14 cellular contexts compared by ENCODE assay signal in genomic region chr11:77779935-77780334, GRCh38. TPM values are rescaled to one million over a fixed set of nuclear protein-coding genes. Genes with fewer than 3 reads are reported as not detected.
A peak's percentile ranks its signal among the peaks of the same experiment; 100 is the strongest.
DNase-seq lines count a peak whose midpoint lies in the region; TF ChIP-seq lines count a peak whose summit lies in the region.
"Had no signal": no experiment of that assay in that cellular context is flagged by ENCODE, and none has a peak within 500 bp of the region (broad histone marks: within the 10 kb centered on the region; RNA-seq: fewer than 3 reads in every experiment).

No MANE protein-coding gene starts in this region.

- no peaks in the 10 kb centered on the region for H3K27me3 Mint-ChIP-seq in endodermal cell (ENCODE audit: insufficient read depth)
- H3K27me3 Mint-ChIP-seq: activated B cell treated with CpG ODN at 0.5 μM for 24 hours; naive thymus-derived CD4-positive, alpha-beta T cell had no signal

- no peaks in the 10 kb centered on the region for H3K9me3 Mint-ChIP-seq in endodermal cell
- H3K9me3 Mint-ChIP-seq: activated B cell treated with CpG ODN at 0.5 μM for 24 hours; activated T-helper 2 cell treated with anti-CD3 and anti-CD28 coated beads, Interferon-gamma antibody, Interleukin-2, Interleukin-4, amounts not matched to agents 10 μg/mL and 5 μg/mL and 100 μg/mL, durations not matched to agents 14 hours and 24 hours and 36 hours; H9; naive thymus-derived CD4-positive, alpha-beta T cell had no signal

- H3K79me2 ChIP-seq in hepatocyte (peaks cover 97% of the 10 kb centered on the region), smooth muscle cell (ENCODE audit: low read depth) (peaks cover 94% of the 10 kb centered on the region)

- TF ChIP-seq POLR2A in spleen (IDR thresholded peaks at IDR 0.05) = no peak

- intact Hi-C loops in spleen (cut with DNase I; ENCODE audit: low total_unique reads) = no loop called here

- H3K9me2 ChIP-seq in hepatocyte (replicated peaks; ENCODE audit: insufficient read depth) = no peaks in the 10 kb centered on the region

- no peak overlapping the region for H2AFZ ChIP-seq in hepatocyte
- H2AFZ ChIP-seq in smooth muscle cell (ENCODE audit: low read depth) = no peak overlapping the region

- H3K4me1 Mint-ChIP-seq in endodermal cell = peaks cover 6% of the 10 kb centered on the region

- H3K27me3 ChIP-seq in AG04450 (ENCODE audit: control insufficient read depth, insufficient read depth, low read length) (no peaks in the 10 kb centered on the region), adipocyte (replicated peaks; ENCODE audit: control insufficient read depth, insufficient read depth, low read length) (no peaks in the 10 kb centered on the region), hepatocyte (no peaks in the 10 kb centered on the region), smooth muscle cell (ENCODE audit: low read depth) (no peaks in the 10 kb centered on the region), spleen (replicated peaks in 1 of 7) (no peaks in the 10 kb centered on the region), endodermal cell (ENCODE audit: control insufficient read depth, insufficient read depth, low read length, poor library complexity, severe bottlenecking) (no peaks in the 10 kb centered on the region)
- H3K27me3 ChIP-seq: BLaER1 treated with 17β-estradiol and CSF1 and Interleukin-3, amounts not matched to agents 10 nM and 100 nM had no signal

- peaks cover 10% of the 10 kb centered on the region for H3K36me3 Mint-ChIP-seq in endodermal cell (ENCODE audit: low read depth)

- peak; percentile 3 for DNase-seq in AG04450 (ENCODE audit: low read depth, low spot score)
- peak; percentile 24 for DNase-seq in HT-29 (ENCODE audit: low spot score)
- DNase-seq in adipocyte (ENCODE audit: low read depth) = peak; percentile 32
- DNase-seq in hepatocyte (ENCODE audit: low spot score) = peak; percentile 16
- no peak for DNase-seq in smooth muscle cell (lab: John Stamatoyannopoulos, UW; ENCODE audit: unreplicated experiment)
- DNase-seq in spleen = no peak
- DNase-seq in endodermal cell = no peak
- no peak for DNase-seq in NCI-H1417 (lab: John Stamatoyannopoulos, UW)
- DNase-seq: activated B cell treated with CpG ODN at 0.5 μM for 24 hours; H9; naive thymus-derived CD4-positive, alpha-beta T cell; NCI-H187 treated with DMSO at 0.1 percent for 48 hours had no signal

- H3K9ac ChIP-seq in adipocyte (ENCODE audit: low read length) = no peak overlapping the region
- H3K9ac ChIP-seq in smooth muscle cell (ENCODE audit: low read depth) = no peak overlapping the region
- H3K9ac ChIP-seq in endodermal cell (ENCODE audit: extremely low read depth, low read length, poor library complexity, severe bottlenecking) = no peak overlapping the region
- H3K9ac ChIP-seq: BLaER1 treated with 17β-estradiol and CSF1 and Interleukin-3, amounts not matched to agents 10 nM and 100 nM had no signal

- H3K4me3 ChIP-seq in AG04450 (ENCODE audit: low read depth, low read length) (no peak overlapping the region), adipocyte (ENCODE audit: low read length) (no peak overlapping the region), hepatocyte (no peak overlapping the region), smooth muscle cell (no peak overlapping the region), spleen (no peak overlapping the region), endodermal cell (ENCODE audit: low read length) (no peak overlapping the region)
- H3K4me3 ChIP-seq: BLaER1 treated with 17β-estradiol and CSF1 and Interleukin-3, amounts not matched to agents 10 nM and 100 nM had no signal

- H3K36me3 ChIP-seq in adipocyte (ENCODE audit: control insufficient read depth, insufficient read depth, low read length, severe bottlenecking) = no peaks in the 10 kb centered on the region
- H3K36me3 ChIP-seq in hepatocyte (replicated peaks; ENCODE audit: insufficient read depth, low read depth) = no peaks in the 10 kb centered on the region
- no peaks in the 10 kb centered on the region for H3K36me3 ChIP-seq in smooth muscle cell (ENCODE audit: low read depth)
- H3K36me3 ChIP-seq in spleen = peaks cover 0 to 13% (median 3%) of the 10 kb centered on the region in 6 donors
- H3K36me3 ChIP-seq in endodermal cell (ENCODE audit: control insufficient read depth, insufficient read depth, low read length) = peaks cover 6% of the 10 kb centered on the region

- no peak overlapping the region for H3K27ac ChIP-seq in AG04450 (ENCODE audit: low read depth, low read length)
- no peak overlapping the region for H3K27ac ChIP-seq in hepatocyte
- no peak overlapping the region for H3K27ac ChIP-seq in smooth muscle cell (ENCODE audit: low read depth)
- no peak overlapping the region for H3K27ac ChIP-seq in spleen
- H3K27ac ChIP-seq in endodermal cell (ENCODE audit: low read depth, low read length) = no peak overlapping the region
- H3K27ac ChIP-seq: BLaER1 treated with 17β-estradiol and CSF1 and Interleukin-3, amounts not matched to agents 10 nM and 100 nM had no signal

- no peak overlapping the region for H3K4me3 Mint-ChIP-seq in endodermal cell
- H3K4me3 Mint-ChIP-seq: activated B cell treated with CpG ODN at 0.5 μM for 24 hours; H9; naive thymus-derived CD4-positive, alpha-beta T cell had no signal

- CTCF ChIA-PET in AG04450 (lab: Charles Lee) = no interaction called here

- POLR2A ChIA-PET in AG04450 (lab: Yijun Ruan, JAX) = no interaction called here

- no peaks in the 10 kb centered on the region for H3F3A ChIP-seq in smooth muscle cell (ENCODE audit: low read depth)

- TF ChIP-seq CTCF in AG04450 (IDR thresholded peaks at IDR 0.05; ENCODE audit: low read depth, low read length) = no peak
- no peak for TF ChIP-seq CTCF in hepatocyte (IDR thresholded peaks at IDR 0.05; ENCODE audit: poor library complexity)
- TF ChIP-seq CTCF in smooth muscle cell (IDR thresholded peaks at IDR 0.05; ENCODE audit: borderline replicate concordance, insufficient read depth, poor library complexity, severe bottlenecking) = no peak
- no peak for TF ChIP-seq CTCF in spleen (IDR thresholded peaks at IDR 0.05 in 8 of 11, conservative IDR thresholded peaks at IDR 0.05 in 3 of 11)
- no peak for TF ChIP-seq CTCF in endodermal cell (conservative IDR thresholded peaks at IDR 0.05)

- H3K4me2 ChIP-seq in hepatocyte (no peak overlapping the region), smooth muscle cell (no peak overlapping the region)
- H3K4me2 ChIP-seq: BLaER1 treated with 17β-estradiol and CSF1 and Interleukin-3, amounts not matched to agents 10 nM and 100 nM had no signal

- H3K4me1 ChIP-seq in adipocyte (ENCODE audit: control insufficient read depth, insufficient read depth, low read length) (peaks cover 5% of the 10 kb centered on the region), hepatocyte (ENCODE audit: insufficient read depth) (no peaks in the 10 kb centered on the region), smooth muscle cell (ENCODE audit: low read depth) (no peaks in the 10 kb centered on the region), spleen (peaks cover 0 to 79% (median 25%) of the 10 kb centered on the region in 6 donors), endodermal cell (ENCODE audit: control insufficient read depth, insufficient read depth, low read length) (peaks cover 6% of the 10 kb centered on the region)

- H3K27ac Mint-ChIP-seq in endodermal cell = no peak overlapping the region
- H3K27ac Mint-ChIP-seq: activated B cell treated with CpG ODN at 0.5 μM for 24 hours; activated T-helper 2 cell treated with anti-CD3 and anti-CD28 coated beads, Interferon-gamma antibody, Interleukin-2, Interleukin-4, amounts not matched to agents 10 μg/mL and 5 μg/mL and 100 μg/mL, durations not matched to agents 14 hours and 24 hours and 36 hours; H9 had no signal

- H3K9me3 ChIP-seq in AG04450 (ENCODE audit: control insufficient read depth, insufficient read depth, low read length) = no peaks in the 10 kb centered on the region
- H3K9me3 ChIP-seq in adipocyte (ENCODE audit: control insufficient read depth, low read length) = no peaks in the 10 kb centered on the region
- no peaks in the 10 kb centered on the region for H3K9me3 ChIP-seq in hepatocyte (ENCODE audit: low read depth)
- no peaks in the 10 kb centered on the region for H3K9me3 ChIP-seq in smooth muscle cell (replicated peaks; ENCODE audit: low read depth)
- no peaks in the 10 kb centered on the region for H3K9me3 ChIP-seq in spleen
- H3K9me3 ChIP-seq in endodermal cell (ENCODE audit: control insufficient read depth, low read length) = no peaks in the 10 kb centered on the region
- H3K9me3 ChIP-seq: BLaER1 treated with 17β-estradiol and CSF1 and Interleukin-3, amounts not matched to agents 10 nM and 100 nM had no signal

- H4K20me1 ChIP-seq in hepatocyte (ENCODE audit: insufficient read depth, poor library complexity, severe bottlenecking) (peaks cover 70% of the 10 kb centered on the region), smooth muscle cell (ENCODE audit: low read depth) (peaks cover 98% of the 10 kb centered on the region)

RNA-seq across cellular contexts. Expression of gene RSF1, which starts 40.6 kb away (rescaled TPM):
- polyA plus RNA-seq in AG04450 (2011; rRNA removed) (26.5 and 26.8 TPM in 2 replicates), hepatocyte (47.9 and 83.5 TPM in 2 replicates), smooth muscle cell (62.6 and 92.4 TPM in 2 replicates), spleen (1 to 10 TPM; 6.1 to 8.7 (median 6.7) TPM)
- polyA minus RNA-seq in AG04450 (2011; rRNA and poly(A)+ RNA removed) = 46.9 and 47.4 TPM in 2 replicates
- 17.0 and 37.0 TPM in 2 replicates for total RNA-seq in HT-29 (2014; rRNA removed; shearing (Covaris generic))
- total RNA-seq in hepatocyte (37.6 and 48.8 TPM in 2 replicates), smooth muscle cell (39.6 and 80.6 TPM in 2 replicates), spleen (10 to 100 TPM; 64.4 to 82.1 (median 66.9) TPM), endodermal cell (10 to 100 TPM; 69.3 to 71.0 TPM)
- polyA plus RNA-seq in endodermal cell (2013, experiment 1 of 2) = 63.2 TPM
- 57.3 TPM for polyA plus RNA-seq in endodermal cell (2013, experiment 2 of 2)

RNA-seq across cellular contexts. Expression of gene AAMDC, which starts 41.0 kb away (rescaled TPM):
- polyA plus RNA-seq in AG04450 (2011; rRNA removed) (45.9 and 57.7 TPM in 2 replicates), hepatocyte (77.2 and 78.0 TPM in 2 replicates), smooth muscle cell (73.4 and 76.3 TPM in 2 replicates), spleen (10 to 100 TPM; 22.2 to 37.2 (median 28.0) TPM)
- 8.8 and 12.7 TPM in 2 replicates for polyA minus RNA-seq in AG04450 (2011; rRNA and poly(A)+ RNA removed)
- total RNA-seq in HT-29 (2014; rRNA removed; shearing (Covaris generic)) = 18.7 and 24.7 TPM in 2 replicates
- total RNA-seq in hepatocyte (20.3 and 22.0 TPM in 2 replicates), smooth muscle cell (24.2 and 33.3 TPM in 2 replicates), spleen (10 to 100 TPM in 6 of 7 donors, 1 to 10 TPM in 1; 9.5 to 23.7 (median 21.4) TPM), endodermal cell (10 to 100 TPM; 19.0 to 27.0 TPM)
- 24.3 TPM for polyA plus RNA-seq in endodermal cell (2013, experiment 1 of 2)
- polyA plus RNA-seq in endodermal cell (2013, experiment 2 of 2) = 22.1 TPM

Comparison
In these comparisons a context has a peak if more than half of its experiments do, and no peak if none do; other contexts are left out.
1. DNase-seq: peak in AG04450 (single experiment), HT-29 (single experiment), adipocyte (single experiment) and hepatocyte (single experiment); none in smooth muscle cell (single experiment), spleen (single experiment), endodermal cell (single experiment) and NCI-H1417 (0 of 3).